ENCODE assay signal across 28 cellular contexts in the genomic region with DNA sequence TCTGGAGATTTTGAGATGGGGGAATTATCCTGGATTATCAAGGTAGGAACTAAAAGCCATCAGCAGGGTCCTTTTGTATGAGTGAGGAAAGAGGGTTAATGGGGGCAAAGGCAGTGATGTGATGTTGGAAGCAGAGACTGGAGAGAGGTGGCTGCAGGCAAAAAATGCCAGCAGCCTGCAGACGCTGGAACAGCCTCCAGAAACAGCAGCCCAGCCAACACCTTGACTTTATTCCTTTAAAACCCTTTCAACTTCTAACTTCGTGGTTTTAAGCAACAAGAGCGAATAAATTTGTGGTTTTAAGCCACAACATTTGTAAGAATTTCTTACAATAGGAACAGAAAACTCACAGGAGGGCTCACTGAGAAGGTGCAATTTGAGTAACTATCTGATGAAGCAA.
"Had no signal": no experiment of that assay in that cellular context is flagged by ENCODE, and none has a peak within 500 bp of the region (broad histone marks: within the 10 kb centered on the region; RNA-seq: fewer than 3 reads in every experiment).

No MANE protein-coding gene starts in this region.

- FAIRE-seq: endometrium, islet of Langerhans had no signal

- ATAC-seq: effector memory CD8-positive, alpha-beta T cell; heart right ventricle; left ventricle myocardium superior; lower lobe of right lung; naive thymus-derived CD8-positive, alpha-beta T cell; psoas muscle; right cardiac atrium; stimulated activated memory B cell treated with anti-CD40 and anti-IgM and Interleukin-4, amounts not matched to agents 10 μg/mL and 1 μg/mL and 100 μg/mL, for 72 hours; stimulated activated naive CD8-positive, alpha-beta T cell treated with anti-CD3 and anti-CD28 coated beads, Interleukin-15, Interleukin-2, amounts not matched to agents 100 U/mL and 50 U/mL, for 24 hours had no signal

- H3K9me3 ChIP-seq: esophagus squamous epithelium, heart right ventricle, lower lobe of right lung, ovary, psoas muscle, sigmoid colon, spleen, testis, tibial artery had no signal

- H3K36me3 ChIP-seq: esophagus squamous epithelium, heart right ventricle, lower lobe of right lung, ovary, sigmoid colon, spleen, tibial artery had no signal

- H3K4me3 ChIP-seq: coronary artery, esophagus squamous epithelium, heart right ventricle, lower lobe of right lung, ovary, psoas muscle, sigmoid colon, spleen, testis, tibial artery had no signal

- H3K27ac ChIP-seq: coronary artery, esophagus squamous epithelium, heart right ventricle, lower lobe of right lung, ovary, psoas muscle, sigmoid colon, spleen, testis, tibial artery had no signal

- H3K4me1 ChIP-seq: esophagus squamous epithelium, heart right ventricle, lower lobe of right lung, psoas muscle, sigmoid colon, spleen, testis, tibial artery had no signal

- H3K27me3 ChIP-seq: esophagus squamous epithelium, ovary, sigmoid colon, spleen, testis had no signal

- DNase-seq: effector memory CD8-positive, alpha-beta T cell; erythroblast; esophagus squamous epithelium; foreskin melanocyte; glutamatergic neuron; heart right ventricle; hippocampal formation; kidney glomerular epithelial cell; left ventricle myocardium superior; lower lobe of right lung; naive thymus-derived CD8-positive, alpha-beta T cell; nephron progenitor cell; occipital lobe; ovary; posterior cingulate gyrus; psoas muscle; right cardiac atrium; sigmoid colon; spleen; stimulated activated CD4-positive, alpha-beta T cell treated with anti-CD3 and anti-CD28 coated beads, Interleukin-4, amount 100 ng/mL, for 4 hours; stimulated activated naive CD8-positive, alpha-beta T cell treated with anti-CD3 and anti-CD28 coated beads, Interleukin-15, Interleukin-2, amounts not matched to agents 100 U/mL and 50 U/mL, for 24 hours; substantia nigra; testis; tibial artery had no signal
